16 cellular contexts compared by ENCODE assay signal in genomic region chr11:62431171-62431895, GRCh38. TPM values are rescaled to one million over a fixed set of nuclear protein-coding genes. Genes with fewer than 3 reads are reported as not detected.
DNase-seq lines count a peak whose midpoint lies in the region; ATAC-seq and TF ChIP-seq lines count a peak whose summit lies in the region.
"Had no signal": no experiment of that assay in that cellular context is flagged by ENCODE, and none has a peak within 500 bp of the region (broad histone marks: within the 10 kb centered on the region; RNA-seq: fewer than 3 reads in every experiment).

No MANE protein-coding gene starts in this region.

- TF ChIP-seq CTCF in BJ (IDR thresholded peaks at IDR 0.05; ENCODE audit: insufficient read depth, low read depth, low read length) (no peak), osteocyte (IDR thresholded peaks at IDR 0.05) (no peak), GM23338 (conservative IDR thresholded peaks at IDR 0.05; ENCODE audit: low read depth in 2 of 2) (no peak)

- H2AFZ ChIP-seq in GM23338, result no peak overlapping the region

- no peaks in the 10 kb centered on the region for H3K9me2 ChIP-seq in GM23338 (ENCODE audit: insufficient read depth)

- H3K4me1 ChIP-seq in GM23338 (ENCODE audit: insufficient read depth), result no peaks in the 10 kb centered on the region

- H3K4me2 ChIP-seq in GM23338, result no peak overlapping the region

- CTCF ChIA-PET in BJ (lab: Yijun Ruan, JAX), result no interaction called here

- H3K4me3 ChIP-seq in BJ (ENCODE audit: low read depth, low read length), result no peak overlapping the region
- H3K4me3 ChIP-seq in GM23338, result no peak overlapping the region

- H4K20me1 ChIP-seq in GM23338 (replicated peaks; ENCODE audit: insufficient read depth), result no peaks in the 10 kb centered on the region

- H3K27ac ChIP-seq in GM23338 (ENCODE audit: low read depth), result no peak overlapping the region

- no peaks in the 10 kb centered on the region for H3K79me2 ChIP-seq in GM23338 (replicated peaks; ENCODE audit: insufficient read depth)

- peak overlapping the region; percentile 50 for H3K4me3 Mint-ChIP-seq in osteocyte (ENCODE audit: unreplicated experiment)
- H3K4me3 Mint-ChIP-seq in GM23338, result no peak overlapping the region
- H3K4me3 Mint-ChIP-seq: activated naive CD4-positive, alpha-beta T cell treated with anti-CD3 and anti-CD28 coated beads, Interleukin-2, amount 10 ng/mL, durations not matched to agents 7 days and 5 days had no signal

- H3F3A ChIP-seq in GM23338 (replicated peaks; ENCODE audit: low read depth), result 0 out of 2 replicates have a peak, but pooled peaks cover 6% of the 10 kb centered on the region

- no peaks in the 10 kb centered on the region for H3K36me3 ChIP-seq in BJ (ENCODE audit: control insufficient read depth, insufficient read depth, low read length)
- no peaks in the 10 kb centered on the region for H3K36me3 ChIP-seq in GM23338 (ENCODE audit: insufficient read depth)

- H3K27me3 Mint-ChIP-seq in osteocyte (ENCODE audit: unreplicated experiment) (no peaks in the 10 kb centered on the region), GM23338 (ENCODE audit: insufficient read depth, low read depth, poor library complexity) (peaks cover 9% of the 10 kb centered on the region)

- ATAC-seq in GM23338 (no peak), GM21786 (IDR thresholded peaks at IDR 0.05; ENCODE audit: unreplicated experiment) (no peak), GM19455 (IDR thresholded peaks at IDR 0.05; ENCODE audit: unreplicated experiment) (no peak)

- H3K9me3 Mint-ChIP-seq in osteocyte (ENCODE audit: unreplicated experiment) (no peaks in the 10 kb centered on the region), GM23338 (peaks cover 3% of the 10 kb centered on the region; the same call in 1 of the 3 replicates)
- H3K9me3 Mint-ChIP-seq: activated naive CD4-positive, alpha-beta T cell treated with anti-CD3 and anti-CD28 coated beads, Interleukin-2, amount 10 ng/mL, durations not matched to agents 7 days and 5 days had no signal

- peak; percentile 86 for DNase-seq in BJ (ENCODE audit: low read depth)
- peak; percentile 88 for DNase-seq in M059J (ENCODE audit: low read depth)
- DNase-seq in dedifferentiated amniotic fluid mesenchymal stem cell (ENCODE audit: extremely low spot score), result peak; percentile 72
- DNase-seq in osteocyte (ENCODE audit: extremely low spot score, unreplicated experiment), result no peak
- DNase-seq in GM23338 (ENCODE audit: low spot score), result no peak
- no peak for DNase-seq in NCI-H748 treated with DMSO at 0.1 percent for 48 hours (lab: John Stamatoyannopoulos, UW)
- DNase-seq: activated CD4-positive, alpha-beta T cell treated with anti-CD3 and anti-CD28 coated beads, Interleukin-2, amount 50 U/mL, for 4 hours; activated naive CD4-positive, alpha-beta T cell treated with anti-CD3 and anti-CD28 coated beads, Interleukin-2, amount 10 ng/mL, durations not matched to agents 7 days and 5 days; Caco-2; effector CD8-positive, alpha-beta T cell; NCI-H1048; NCI-H82; retina had no signal

- POLR2A ChIA-PET in BJ (lab: Charles Lee), result no interaction called here

- H3K27ac Mint-ChIP-seq in osteocyte (ENCODE audit: unreplicated experiment) (peak overlapping the region; percentile 76), GM23338 (no peak overlapping the region)
- H3K27ac Mint-ChIP-seq: activated naive CD4-positive, alpha-beta T cell treated with anti-CD3 and anti-CD28 coated beads, Interleukin-2, amount 10 ng/mL, durations not matched to agents 7 days and 5 days had no signal

- no peaks in the 10 kb centered on the region for H3K27me3 ChIP-seq in BJ (ENCODE audit: control insufficient read depth, insufficient read depth, low read length)
- H3K27me3 ChIP-seq in GM23338 (ENCODE audit: insufficient read depth), result no peaks in the 10 kb centered on the region

- H3K36me3 Mint-ChIP-seq in osteocyte (ENCODE audit: unreplicated experiment) (no peaks in the 10 kb centered on the region), GM23338 (ENCODE audit: low read depth) (no peaks in the 10 kb centered on the region; the same call in 2 of the 3 replicates)
- H3K36me3 Mint-ChIP-seq: activated naive CD4-positive, alpha-beta T cell treated with anti-CD3 and anti-CD28 coated beads, Interleukin-2, amount 10 ng/mL, durations not matched to agents 7 days and 5 days had no signal

- H3K4me1 Mint-ChIP-seq in osteocyte (ENCODE audit: unreplicated experiment) (peaks cover 57% of the 10 kb centered on the region), GM23338 (peaks cover 12% of the 10 kb centered on the region)

TF ChIP-seq in GM23338, 12 proteins besides CTCF, POLR2A, EP300 and RAD21:
- TF ChIP-seq ZNF114 (CRISPR knock-in tag; IDR thresholded peaks at IDR 0.05), result no peak
- TF ChIP-seq NANOG (IDR thresholded peaks at IDR 0.05; ENCODE audit: borderline replicate concordance), result no peak
- TF ChIP-seq STAT1 (IDR thresholded peaks at IDR 0.05; ENCODE audit: unreplicated experiment), result no peak
- no peak for TF ChIP-seq CREB1 (CRISPR knock-in tag; IDR thresholded peaks at IDR 0.05; ENCODE audit: low read depth)
- TF ChIP-seq ZNF462 (CRISPR knock-in tag; IDR thresholded peaks at IDR 0.05), result no peak

RNA-seq across cellular contexts. Expression of gene SCGB1A1, which starts 12.5 kb away (rescaled TPM):
- polyA plus RNA-seq in BJ (2011; rRNA removed), result not detected in 2 replicates
- polyA minus RNA-seq in BJ (2011; rRNA and poly(A)+ RNA removed), result not detected in 2 replicates
- not detected in 2 replicates for total RNA-seq in M059J (2014; rRNA removed; shearing (Covaris generic))
- not detected in 2 replicates for total RNA-seq in osteocyte
- total RNA-seq in GM23338 (2014; rRNA removed; shearing (Covaris generic)), result not detected in 2 replicates
- polyA plus RNA-seq in GM23338 (2016; fragmentation: Nextera tagmentation; extraction: Ambion mirVana), result not detected in 2 replicates
- total RNA-seq: Caco-2, mesenteric fat pad had no signal

Comparison
In these comparisons a context has a peak if more than half of its experiments do, and no peak if none do; other contexts are left out.
1. DNase-seq: peak in BJ (single experiment), M059J (single experiment) and dedifferentiated amniotic fluid mesenchymal stem cell (single experiment); none in osteocyte (single experiment), GM23338 (single experiment) and NCI-H748 treated with DMSO at 0.1 percent for 48 hours (single experiment).